Comparison of ENCODE assay signal across 1 cellular context in the genomic region with DNA sequence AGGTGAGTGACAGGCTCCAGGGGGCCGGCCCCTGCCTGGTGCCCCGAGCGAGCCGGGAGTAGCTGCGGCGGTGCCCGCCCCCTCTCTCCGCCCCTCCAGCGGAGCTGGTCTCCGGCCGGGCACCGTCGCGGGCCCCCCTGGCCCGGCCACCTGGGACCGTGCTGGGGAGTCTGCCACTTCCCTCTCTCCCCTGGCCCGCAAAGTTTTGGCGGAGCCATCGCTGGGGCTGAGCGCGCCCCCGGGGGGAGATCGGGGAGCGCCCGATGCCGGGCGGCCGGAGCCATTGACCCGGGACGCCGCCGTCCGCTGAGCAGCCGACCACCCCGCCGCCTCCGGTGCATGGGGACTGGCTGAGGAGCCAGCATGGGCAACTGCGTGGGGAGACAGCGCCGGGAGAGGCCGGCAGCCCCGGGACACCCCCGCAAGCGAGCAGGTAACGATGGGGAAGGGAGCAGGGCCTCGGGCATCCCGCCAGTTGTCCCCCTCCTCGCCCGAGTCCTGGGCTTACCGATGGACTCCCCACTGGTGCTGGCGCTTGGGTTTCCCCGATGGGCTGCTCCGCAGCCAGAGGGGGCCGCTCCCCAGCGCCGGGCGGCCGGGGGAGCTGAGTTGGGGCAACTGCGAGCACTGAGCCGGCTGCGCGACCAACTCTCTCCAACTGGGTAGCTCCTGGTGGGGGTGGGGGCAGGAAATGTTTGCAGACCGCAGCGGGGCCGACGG.
TF ChIP-seq lines count a peak whose summit lies in the region.

A gene with protein sequence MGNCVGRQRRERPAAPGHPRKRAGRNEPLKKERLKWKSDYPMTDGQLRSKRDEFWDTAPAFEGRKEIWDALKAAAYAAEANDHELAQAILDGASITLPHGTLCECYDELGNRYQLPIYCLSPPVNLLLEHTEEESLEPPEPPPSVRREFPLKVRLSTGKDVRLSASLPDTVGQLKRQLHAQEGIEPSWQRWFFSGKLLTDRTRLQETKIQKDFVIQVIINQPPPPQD (plus strand): TSS at position 84 of the 720 bp plus-strand sequence. CDS start 280 bp downstream, at position 364.

TF ChIP-seq in K562, 482 proteins besides CTCF, POLR2A, EP300 and RAD21 (continued from another document):
- TF ChIP-seq FOXA3 (CRISPR knock-in tag; conservative IDR thresholded peaks at IDR 0.05 in 1 of 2, IDR thresholded peaks at IDR 0.05 in 1 of 2) (no peak), EGR1 (conservative IDR thresholded peaks at IDR 0.05) (peak; percentile 15; the same call in 1 of the 2 replicates), ZNF384 (IDR thresholded peaks at IDR 0.05; ENCODE audit: low read depth, low read length) (no peak)
